ENCODE assay signal across 5 cellular contexts in genomic region chr10:74222467-74222866, GRCh38.
A peak's percentile ranks its signal among the peaks of the same experiment; 100 is the strongest.
DNase-seq lines count a peak whose midpoint lies in the region; ATAC-seq, FAIRE-seq and TF ChIP-seq lines count a peak whose summit lies in the region.
"Not testable (repeated sequence)": the region's sequence is repeated elsewhere in the genome, so short reads cannot be mapped to it uniquely, and the experiment has no call there.

No MANE protein-coding gene starts in this region.

- H3K9me3 Mint-ChIP-seq in activated naive CD8-positive, alpha-beta T cell (ENCODE audit: low read depth): not testable (repeated sequence)

- H3K36me3 ChIP-seq in HEK293 (ENCODE audit: control insufficient read depth in 2 of 2, insufficient read depth in 1 of 2, low read length in 2 of 2); K562 (ENCODE audit: control insufficient read depth, insufficient read depth, low read length): not testable (repeated sequence)
- peaks cover 22% of the 10 kb centered on the region for H3K36me3 ChIP-seq in RWPE2 (ENCODE audit: low read depth)

- H4K20me1 ChIP-seq in K562 (replicated peaks; ENCODE audit: control insufficient read depth, insufficient read depth, low read length): not testable (repeated sequence)

- not testable (repeated sequence) for FAIRE-seq in K562 (lab: Jason Lieb, UNC)

- TF ChIP-seq EP300 in K562 (IDR thresholded peaks at IDR 0.05; ENCODE audit: low read length): not testable (repeated sequence)

- not testable (repeated sequence) for H3K27me3 ChIP-seq in RWPE2 (ENCODE audit: insufficient read depth, poor library complexity, severe bottlenecking); K562 (ENCODE audit: control insufficient read depth in 2 of 2, insufficient read depth in 2 of 2, low read length in 2 of 2)

- H3K36me3 Mint-ChIP-seq in activated naive CD8-positive, alpha-beta T cell: not testable (repeated sequence)

- H3K4me2 ChIP-seq in K562 (ENCODE audit: insufficient read depth, low read length): not testable (repeated sequence)

- in situ Hi-C loops in K562 (cut with MboI): not testable (repeated sequence)

- not testable (repeated sequence) for BruUV-seq in K562 (replicated peaks; lab: Mats Ljungman, UMichigan)

- ATAC-seq in RWPE2 (ENCODE audit: low read depth); K562: not testable (repeated sequence)

- not testable (repeated sequence) for DNase-seq in RWPE2 (ENCODE audit: low spot score); K562 (ENCODE audit: extremely low read depth in 1 of 4, low spot score in 3 of 4); epithelial cell of prostate (ENCODE audit: low read depth, low spot score)

- not testable (repeated sequence) for H3K4me1 ChIP-seq in HEK293 (ENCODE audit: control insufficient read depth, insufficient read depth, low read length); K562 (replicated peaks in 1 of 2; ENCODE audit: control insufficient read depth in 2 of 2, insufficient read depth in 2 of 2, low read length in 2 of 2)
- H3K4me1 ChIP-seq in RWPE2 (ENCODE audit: insufficient read depth, poor library complexity, severe bottlenecking): peaks cover 27% of the 10 kb centered on the region

- H3K9ac ChIP-seq in K562 (ENCODE audit: insufficient read depth in 1 of 2, low read depth in 2 of 2, low read length in 2 of 2): not testable (repeated sequence)

- intact Hi-C loops in K562 (cut with micrococcal nuclease): not testable (repeated sequence)

- not testable (repeated sequence) for H3K4me3 ChIP-seq in HEK293 (ENCODE audit: low read depth, low read length); RWPE2 (ENCODE audit: severe bottlenecking); K562

- not testable (repeated sequence) for H3K27ac ChIP-seq in HEK293 (ENCODE audit: extremely low read depth, low read depth, low read length); K562 (ENCODE audit: extremely low read depth, low read depth, low read length)
- H3K27ac ChIP-seq in RWPE2 (ENCODE audit: poor library complexity, severe bottlenecking): peak overlapping the region; percentile 92
- peak overlapping the region; percentile 95 for H3K27ac ChIP-seq in epithelial cell of prostate

- peaks cover 22% of the 10 kb centered on the region for H3K4me1 Mint-ChIP-seq in activated naive CD8-positive, alpha-beta T cell (ENCODE audit: low read depth)

- H3K4me3 Mint-ChIP-seq in activated naive CD8-positive, alpha-beta T cell: not testable (repeated sequence)

- TF ChIP-seq RAD21 in K562 (CRISPR knock-in tag; conservative IDR thresholded peaks at IDR 0.05 in 1 of 2, IDR thresholded peaks at IDR 0.05 in 1 of 2): not testable (repeated sequence)

- POLR2A ChIA-PET in HEK293 (lab: Yijun Ruan, JAX); K562 (lab: Yijun Ruan, JAX): not testable (repeated sequence)

- H3K27me3 Mint-ChIP-seq in activated naive CD8-positive, alpha-beta T cell: not testable (repeated sequence)

- not testable (repeated sequence) for H2AFZ ChIP-seq in K562 (ENCODE audit: low read depth, low read length)

- H3K9me1 ChIP-seq in K562 (ENCODE audit: control insufficient read depth, insufficient read depth, low read length): not testable (repeated sequence)

- not testable (repeated sequence) for TF ChIP-seq CTCF in HEK293 (tag by site-specific recombination; IDR thresholded peaks at IDR 0.05); RWPE2 (IDR thresholded peaks at IDR 0.05; ENCODE audit: poor library complexity, severe bottlenecking); K562 (IDR thresholded peaks at IDR 0.05 in 2 of 3, conservative IDR thresholded peaks at IDR 0.05 in 1 of 3; ENCODE audit: insufficient read depth in 2 of 3, low read depth in 1 of 3, low read length in 3 of 3)

- TF ChIP-seq POLR2A in K562 (conservative IDR thresholded peaks at IDR 0.05): not testable (repeated sequence)

- 94% methylated on average over 3 of the region's 4 CpGs for WGBS in K562 (ENCODE audit: insufficient coverage, low coverage, missing lambda C conversion rate)

- H3K9me3 ChIP-seq in HEK293 (ENCODE audit: control insufficient read depth, insufficient read depth, low read depth, low read length); RWPE2 (ENCODE audit: severe bottlenecking); K562 (replicated peaks; ENCODE audit: control insufficient read depth, insufficient read depth, low read depth, low read length): not testable (repeated sequence)

- H3K27ac Mint-ChIP-seq in activated naive CD8-positive, alpha-beta T cell: peak overlapping the region; percentile 28

- not testable (repeated sequence) for H3K79me2 ChIP-seq in K562 (ENCODE audit: control insufficient read depth, insufficient read depth, low read length)

- CTCF ChIA-PET in HEK293 (lab: Yijun Ruan, JAX); K562 (lab: Yijun Ruan, JAX; ENCODE audit: low intra/inter-chr PET ratio): not testable (repeated sequence)

TF ChIP-seq in HEK293, 187 proteins besides CTCF, POLR2A, EP300 and RAD21:
- TF ChIP-seq ZNF146 (tag by site-specific recombination; IDR thresholded peaks at IDR 0.05): peak; percentile 93

TF ChIP-seq in K562, 482 proteins besides CTCF, POLR2A, EP300 and RAD21:
- TF ChIP-seq ZNF146 (CRISPR knock-in tag; IDR thresholded peaks at IDR 0.05; ENCODE audit: unreplicated experiment) (peak; percentile 62), BCOR (IDR thresholded peaks at IDR 0.05) (peak; percentile 65; the same call in 1 of the 2 replicates)
